ENCODE assay signal across 8 cellular contexts in the genomic region with DNA sequence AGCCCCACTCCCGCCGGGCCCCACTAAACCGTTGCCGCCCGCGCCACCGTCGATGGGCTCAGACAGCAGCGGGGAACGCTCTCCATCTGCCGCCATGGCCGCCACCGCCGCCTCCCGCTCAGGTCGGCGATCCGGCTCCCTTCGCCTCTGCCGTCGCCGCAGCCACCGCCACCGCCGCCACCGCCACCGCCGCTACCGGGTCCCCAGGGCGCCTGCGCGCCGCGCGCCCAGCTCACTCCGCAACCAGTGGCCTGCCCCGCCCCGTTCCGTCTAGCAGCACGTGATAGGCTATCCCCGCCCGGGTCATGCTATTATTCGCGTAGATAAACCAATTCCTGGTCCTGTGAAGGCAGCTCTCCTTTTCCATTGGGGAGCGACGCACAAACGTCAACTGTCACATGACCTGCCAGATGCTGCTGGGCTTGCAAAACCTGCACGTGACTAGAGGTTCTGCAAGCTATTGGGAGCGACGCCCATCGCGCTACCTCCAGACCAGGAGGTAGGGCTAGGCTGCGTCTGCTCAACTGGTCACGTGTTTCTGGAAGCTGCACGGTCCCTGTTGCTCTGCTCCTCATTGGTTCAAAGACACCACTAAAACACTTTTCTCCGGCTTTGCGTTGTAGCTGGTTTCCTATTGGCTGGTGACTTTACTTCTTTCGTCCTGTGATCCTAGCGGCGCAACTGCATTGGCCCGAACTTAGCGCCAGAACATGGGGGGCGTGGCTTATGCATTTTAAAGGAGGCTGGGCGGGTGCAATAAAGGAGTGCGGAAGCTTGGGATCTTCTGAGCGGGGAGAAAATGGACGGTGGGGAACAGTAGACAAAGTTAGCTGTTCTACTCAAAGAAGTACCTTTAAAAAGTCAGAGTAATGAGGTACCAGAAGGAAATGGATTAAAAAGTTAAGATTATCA. TPM values are rescaled to one million over a fixed set of nuclear protein-coding genes. Genes with fewer than 3 reads are reported as not detected.
DNase-seq lines count a peak whose midpoint lies in the region; ATAC-seq and TF ChIP-seq lines count a peak whose summit lies in the region.

A gene (minus strand): TSS at position 205 of the 912 bp plus-strand sequence. CDS start 109 bp downstream, at position 96.

- H3K27ac ChIP-seq in KMS-11 (peak within 1 kb of the TSS; percentile 59), Peyer's patch (peak within 1 kb of the TSS; percentile 97 to 99 (median 99)), esophagus (ENCODE audit: low read depth in 2 of 2, low read length in 1 of 2) (peak within 1 kb of the TSS; percentile 98 to 99)

- peak; percentile 89 for ATAC-seq in GM21737 (IDR thresholded peaks at IDR 0.05; ENCODE audit: unreplicated experiment)

- no peaks in the 10 kb centered on the region for H3K27me3 ChIP-seq in KMS-11 (ENCODE audit: insufficient read depth, low read depth)
- H3K27me3 ChIP-seq in Peyer's patch, result no peaks in the 10 kb centered on the region
- no peaks in the 10 kb centered on the region for H3K27me3 ChIP-seq in esophagus (ENCODE audit: control insufficient read depth in 1 of 2, insufficient read depth in 2 of 2, low read length in 2 of 2)
- no peaks in the 10 kb centered on the region for H3K27me3 ChIP-seq in mucosa of stomach (ENCODE audit: control insufficient read depth, insufficient read depth, low read length)

- peak; percentile 97 for DNase-seq in DMS53 treated with DMSO at 0.1 percent for 48 hours (lab: John Stamatoyannopoulos, UW; ENCODE audit: unreplicated experiment)
- peak; percentile 98 to 99 (median 99) for DNase-seq in Peyer's patch
- peak; percentile 96 to 98 for DNase-seq in activated T-cell treated with anti-CD3 and anti-CD28 coated beads, Interleukin-2, amount 50 U/mL, for 48 hours
- DNase-seq in stimulated activated CD8-positive, alpha-beta memory T cell treated with anti-CD3 and anti-CD28 coated beads, Interleukin-7, amount 100 ng/mL, for 1 hour (ENCODE audit: low read depth in 2 of 2), result peak; percentile 95

- peak; percentile 89 to 92 for TF ChIP-seq POLR2A in Peyer's patch (IDR thresholded peaks at IDR 0.05)

- peaks cover 15% of the 10 kb centered on the region for H3K79me2 ChIP-seq in KMS-11 (ENCODE audit: insufficient read depth, low read depth)

- peaks cover 11% of the 10 kb centered on the region for H3K4me1 ChIP-seq in KMS-11 (ENCODE audit: low read depth, poor library complexity, severe bottlenecking)
- H3K4me1 ChIP-seq in Peyer's patch, result peaks cover 0 to 35% (median 8%) of the 10 kb centered on the region in 4 donors
- peaks cover 0 to 2% of the 10 kb centered on the region in 2 donors for H3K4me1 ChIP-seq in esophagus (ENCODE audit: control insufficient read depth in 2 of 2, insufficient read depth in 2 of 2, low read length in 1 of 2)
- peaks cover 12% of the 10 kb centered on the region for H3K4me1 ChIP-seq in mucosa of stomach (ENCODE audit: control insufficient read depth, insufficient read depth, low read length)

- TF ChIP-seq CTCF in KMS-11 (conservative IDR thresholded peaks at IDR 0.05; ENCODE audit: low read depth, low read length) (no peak), Peyer's patch (IDR thresholded peaks at IDR 0.05) (peak in 1 of 6 experiments; percentile 4)

- 0 to 1% methylated on average over 61 to 67 of the region's 67 CpGs for WGBS in esophagus, 2 donors

- H4K20me1 ChIP-seq in KMS-11 (ENCODE audit: insufficient read depth), result no peaks in the 10 kb centered on the region

- peak within 1 kb of the TSS; percentile 60 for H2AFZ ChIP-seq in KMS-11 (ENCODE audit: low read depth)

- H3K9me3 ChIP-seq in Peyer's patch (no peaks in the 10 kb centered on the region), esophagus (ENCODE audit: control insufficient read depth in 2 of 2, insufficient read depth in 1 of 2, low read depth in 1 of 2, low read length in 1 of 2) (no peaks in the 10 kb centered on the region), mucosa of stomach (ENCODE audit: control insufficient read depth, low read length) (no peaks in the 10 kb centered on the region)

- H3K9ac ChIP-seq in KMS-11 (peak within 1 kb of the TSS; percentile 49; the same call in 1 of the 2 replicates), mucosa of stomach (ENCODE audit: low read length) (peak within 1 kb of the TSS; percentile 70)

- no peaks in the 10 kb centered on the region for H3K36me3 ChIP-seq in KMS-11 (ENCODE audit: insufficient read depth)
- H3K36me3 ChIP-seq in Peyer's patch, result peaks cover 0 to 30% (median 0%) of the 10 kb centered on the region in 3 donors
- peaks cover 15 to 21% of the 10 kb centered on the region in 2 donors for H3K36me3 ChIP-seq in esophagus (ENCODE audit: control insufficient read depth in 2 of 2, insufficient read depth in 2 of 2, low read length in 1 of 2)
- H3K36me3 ChIP-seq in mucosa of stomach (ENCODE audit: control insufficient read depth, insufficient read depth, low read length), result peaks cover 14% of the 10 kb centered on the region

- H3K4me2 ChIP-seq in KMS-11, result peak within 1 kb of the TSS; percentile 68

- no peak within 1 kb of the TSS for H3K4me3 ChIP-seq in KMS-11 (IDR thresholded peaks at IDR 0.05; ENCODE audit: insufficient read depth, low read depth, low read length)
- H3K4me3 ChIP-seq in Peyer's patch, result peak within 1 kb of the TSS; percentile 75 to 88 (median 84)
- H3K4me3 ChIP-seq in esophagus (ENCODE audit: low read depth in 1 of 2, low read length in 2 of 2), result peak within 1 kb of the TSS; percentile 78 to 97
- H3K4me3 ChIP-seq in mucosa of stomach (ENCODE audit: low read length), result peak within 1 kb of the TSS; percentile 65

RNA-seq across cellular contexts. Expression of the gene that starts here (rescaled TPM):
- total RNA-seq in Peyer's patch, result 10 to 100 TPM; 22.3 to 60.9 (median 31.1) TPM
- polyA plus RNA-seq in esophagus, result 10 to 100 TPM; 21.5 to 24.4 TPM
